Comparison of ENCODE assay signal across 14 cellular contexts in genomic region chr19:2129892-2130770, GRCh38. TPM values are rescaled to one million over a fixed set of nuclear protein-coding genes. Genes with fewer than 3 reads are reported as not detected.
A peak's percentile ranks its signal among the peaks of the same experiment; 100 is the strongest.
DNase-seq lines count a peak whose midpoint lies in the region; ATAC-seq, FAIRE-seq and TF ChIP-seq lines count a peak whose summit lies in the region.
"Had no signal": no experiment of that assay in that cellular context is flagged by ENCODE, and none has a peak within 500 bp of the region (broad histone marks: within the 10 kb centered on the region; RNA-seq: fewer than 3 reads in every experiment).

No MANE protein-coding gene starts in this region.

- H3K9ac ChIP-seq in HCT116 (ENCODE audit: low read length) (no peak overlapping the region), GM12878 (ENCODE audit: control insufficient read depth, insufficient read depth, low read length) (no peak overlapping the region)

- H3K4me1 ChIP-seq in HCT116 (ENCODE audit: control insufficient read depth in 1 of 2, insufficient read depth in 2 of 2, low read length in 2 of 2) (no peaks in the 10 kb centered on the region), GM12878 (ENCODE audit: control insufficient read depth, insufficient read depth, low read length) (no peaks in the 10 kb centered on the region)

- H3K27me3 Mint-ChIP-seq in CD14-positive monocyte (ENCODE audit: low read depth in 3 of 3) (no peaks in the 10 kb centered on the region), osteocyte (ENCODE audit: unreplicated experiment) (no peaks in the 10 kb centered on the region)

- H3K27ac ChIP-seq in HCT116 (ENCODE audit: low read depth, low read length) = peak overlapping the region; percentile 14; the same call in 1 of the 2 replicates
- H3K27ac ChIP-seq in GM12878 (ENCODE audit: control insufficient read depth, insufficient read depth) = no peak overlapping the region

- H3K9me3 ChIP-seq in HCT116 (ENCODE audit: control insufficient read depth in 1 of 2, insufficient read depth in 1 of 2, low read depth in 1 of 2, low read length in 2 of 2) (no peaks in the 10 kb centered on the region), GM12878 (replicated peaks; ENCODE audit: control insufficient read depth, insufficient read depth, low read length) (no peaks in the 10 kb centered on the region)

- POLR2A ChIA-PET in HCT116 (lab: Charles Lee) = no interaction called here
- POLR2A ChIA-PET in GM12878 (lab: Charles Lee) = no interaction called here

- ATAC-seq in HCT116 = no peak
- no peak for ATAC-seq in GM12878

- H2AFZ ChIP-seq in HCT116 (ENCODE audit: low read depth, low read length, poor library complexity, severe bottlenecking) (no peak overlapping the region), GM12878 (ENCODE audit: control insufficient read depth, low read depth, low read length) (no peak overlapping the region)

- WGBS in GM12878 (ENCODE audit: insufficient coverage, insufficient replicate concordance, low lambda C conversion rate, missing lambda C conversion rate) = 96% methylated on average over 23 of the region's 28 CpGs

- H3K36me3 Mint-ChIP-seq in CD14-positive monocyte (peaks cover 56 to 82% of the 10 kb centered on the region in 2 donors), osteocyte (ENCODE audit: unreplicated experiment) (peaks cover 4% of the 10 kb centered on the region)

- no peak for TF ChIP-seq CTCF in CD14-positive monocyte (IDR thresholded peaks at IDR 0.05)
- no peak for TF ChIP-seq CTCF in HCT116 (IDR thresholded peaks at IDR 0.05 in 2 of 3, conservative IDR thresholded peaks at IDR 0.05 in 1 of 3; ENCODE audit: borderline replicate concordance in 1 of 3, insufficient read depth in 1 of 3, low read depth in 2 of 3, low read length in 2 of 3)
- no peak for TF ChIP-seq CTCF in GM12878 (IDR thresholded peaks at IDR 0.05 in 2 of 3, conservative IDR thresholded peaks at IDR 0.05 in 1 of 3; ENCODE audit: control insufficient read depth in 2 of 3, extremely low read depth in 1 of 3, insufficient read depth in 1 of 3, low read depth in 3 of 3, low read length in 3 of 3)
- TF ChIP-seq CTCF in osteocyte (IDR thresholded peaks at IDR 0.05) = no peak

- H3K27ac Mint-ChIP-seq in CD14-positive monocyte (peak overlapping the region in 4 of 7 donors; percentile 8 to 59 (median 23)), osteocyte (ENCODE audit: unreplicated experiment) (no peak overlapping the region)

- H4K20me1 ChIP-seq in HCT116 (ENCODE audit: insufficient read depth) = no peaks in the 10 kb centered on the region
- H4K20me1 ChIP-seq in GM12878 (ENCODE audit: control insufficient read depth, insufficient read depth) = no peaks in the 10 kb centered on the region

- TF ChIP-seq POLR2A in HCT116 (IDR thresholded peaks at IDR 0.05; ENCODE audit: borderline replicate concordance, extremely low read depth, insufficient read depth, insufficient read length) = no peak
- peak; percentile 41 for TF ChIP-seq POLR2A in GM12878 (IDR thresholded peaks at IDR 0.05; ENCODE audit: low read depth, low read length)

- no peak for TF ChIP-seq RAD21 in HCT116 (IDR thresholded peaks at IDR 0.05; ENCODE audit: low read depth)
- TF ChIP-seq RAD21 in GM12878 (IDR thresholded peaks at IDR 0.05; ENCODE audit: insufficient read depth, low read depth, low read length) = no peak

- FAIRE-seq in GM12878 (lab: Jason Lieb, UNC) = no peak
- FAIRE-seq: RCC 7860 had no signal

- DNase-seq in CD14-positive monocyte (ENCODE audit: low spot score) = no peak
- no peak for DNase-seq in HCT116 (ENCODE audit: low read depth, low spot score)
- DNase-seq in GM12878 (ENCODE audit: low read depth, low spot score) = no peak
- peak; percentile 82 for DNase-seq in osteocyte (ENCODE audit: extremely low spot score, unreplicated experiment)
- no peak for DNase-seq in head of caudate nucleus
- DNase-seq in OCI-M2 (lab: John Stamatoyannopoulos, UW; ENCODE audit: unreplicated experiment) = no peak
- DNase-seq in NCI-H1694 treated with DMSO at 0.1 percent for 48 hours (lab: John Stamatoyannopoulos, UW) = no peak
- DNase-seq: AML-193, DMS79 treated with DMSO at 0.1 percent for 48 hours, HCEC 1CT, NCI-H1092 treated with DMSO at 0.1 percent for 48 hours, NCI-H2081 treated with DMSO at 0.1 percent for 48 hours, SIG-M5 had no signal

- in situ Hi-C loops in GM12878 (cut with MboI) = no loop called here

- H3K4me3 ChIP-seq in HCT116 (replicated peaks in 1 of 2; ENCODE audit: low read depth in 1 of 2, low read length in 2 of 2) (no peak overlapping the region), GM12878 (no peak overlapping the region)

- no peak overlapping the region for H3K4me2 ChIP-seq in HCT116 (ENCODE audit: low read length)
- H3K4me2 ChIP-seq in GM12878 (ENCODE audit: control insufficient read depth, insufficient read depth) = no peak overlapping the region

- H3K9me3 Mint-ChIP-seq in CD14-positive monocyte (no peaks in the 10 kb centered on the region), osteocyte (ENCODE audit: unreplicated experiment) (no peaks in the 10 kb centered on the region)

- RAD21 ChIA-PET in HCT116 (lab: Charles Lee; ENCODE audit: low non-redundant PET in 1 of 2, low total read pairs in 2 of 2, uncharacterized antibody in 2 of 2, unreplicated experiment in 2 of 2) = no interaction called here
- RAD21 ChIA-PET in GM12878 (lab: Charles Lee; ENCODE audit: unreplicated experiment) = interaction anchor here (0.6 kb wide), 1 partner anchor 189 kb away, joined by 4 read pairs; no protein-coding TSS in a partner anchor

- no peaks in the 10 kb centered on the region for H3K27me3 ChIP-seq in HCT116 (ENCODE audit: insufficient read depth, low read length)
- H3K27me3 ChIP-seq in GM12878 (replicated peaks in 1 of 2; ENCODE audit: control insufficient read depth in 2 of 2, insufficient read depth in 2 of 2, low read length in 1 of 2) = no peaks in the 10 kb centered on the region

- intact Hi-C loops in CD14-positive monocyte (cut with micrococcal nuclease) = no loop called here
- intact Hi-C loops in HCT116 (cut with micrococcal nuclease) = no loop called here
- intact Hi-C loops in GM12878 (cut with micrococcal nuclease; ENCODE audit: unreplicated experiment) = no loop called here
- intact Hi-C loops in head of caudate nucleus (cut with DNase I) = no loop called here

- H3K4me1 Mint-ChIP-seq in CD14-positive monocyte = no peaks in the 10 kb centered on the region
- no peaks in the 10 kb centered on the region for H3K4me1 Mint-ChIP-seq in osteocyte (ENCODE audit: unreplicated experiment)

- H3K4me3 Mint-ChIP-seq in CD14-positive monocyte = no peak overlapping the region
- H3K4me3 Mint-ChIP-seq in osteocyte (ENCODE audit: unreplicated experiment) = no peak overlapping the region

- no TSS peak for BruUV-seq in HCT116 (replicated peaks; lab: Mats Ljungman, UMichigan)
- BruUV-seq in GM12878 (replicated peaks; lab: Mats Ljungman, UMichigan) = no TSS peak

- H3K79me2 ChIP-seq in HCT116 (ENCODE audit: insufficient read depth, low read length) (peaks cover 46% of the 10 kb centered on the region), GM12878 (ENCODE audit: control insufficient read depth, insufficient read depth, low read length) (no peaks in the 10 kb centered on the region; the same call in 1 of the 2 replicates)

- TF ChIP-seq EP300 in GM12878 (IDR thresholded peaks at IDR 0.05; ENCODE audit: borderline replicate concordance in 1 of 2, control insufficient read depth in 1 of 2, low read depth in 2 of 2, low read length in 2 of 2) = no peak

- no peaks in the 10 kb centered on the region for H3K9me2 ChIP-seq in HCT116 (ENCODE audit: insufficient read depth)

- CTCF ChIA-PET in HCT116 (lab: Charles Lee) = no interaction called here
- CTCF ChIA-PET in GM12878 (lab: Yijun Ruan, JAX) = no interaction called here

- SMC1A ChIA-PET in GM12878 (lab: Charles Lee; ENCODE audit: uncharacterized antibody, unreplicated experiment) = no interaction called here

- peaks cover 13 to 56% of the 10 kb centered on the region in 2 experiments for H3K36me3 ChIP-seq in HCT116 (ENCODE audit: control insufficient read depth in 1 of 2, insufficient read depth in 2 of 2, low read length in 2 of 2)
- H3K36me3 ChIP-seq in GM12878 (ENCODE audit: control insufficient read depth in 2 of 2, insufficient read depth in 2 of 2, low read length in 1 of 2) = peaks cover 18 to 48% of the 10 kb centered on the region in 2 experiments; a peak in 3 of 4 replicates

RNA-seq across cellular contexts. Expression of gene AP3D1, which starts 21.2 kb away (rescaled TPM):
- polyA plus RNA-seq in CD14-positive monocyte (10 to 100 TPM in 1 of 2 donors, 1 to 10 TPM in 1; 9.6 to 12.4 TPM), GM12878 (2011; rRNA removed) (21.1 and 58.0 TPM in 2 replicates), GM12878 (2014; fragmentation: Illumina TruSeq; extraction: Trizol) (42.5 and 68.7 TPM in 2 replicates), GM12878 (2014; fragmentation: Nextera tagmentation; extraction: Ambion mirVana) (1 to 10 TPM; 1.5 to 3.0 TPM), GM12878 (2014; rRNA removed) (67.6 and 77.8 TPM in 2 replicates), GM12878 (2016; fragmentation: Nextera tagmentation; extraction: Ambion mirVana) (10 to 100 TPM; 19.4 to 60.2 TPM)
- total RNA-seq in HCT116 (2021; ENCODE audit: unreplicated experiment) (137 TPM), GM12878 (2014; rRNA removed) (71.8 and 74.1 TPM in 2 replicates), GM12878 (2014; rRNA removed; fragmentation: Illumina TruSeq; extraction: Trizol) (25.6 and 26.7 TPM in 2 replicates), GM12878 (2021) (98.4 and 108 TPM in 2 replicates), osteocyte (139 and 152 TPM in 2 replicates)
- 156 and 181 TPM in 2 replicates for polyA plus RNA-seq in HCT116 (2012)
- 141 and 170 TPM in 2 replicates for total RNA-seq in GM12878 (2013; cell fraction: nucleolus; rRNA removed)
- 50.7 TPM for polyA plus RNA-seq in GM12878 (2011; ENCODE audit: low read depth)
- polyA plus RNA-seq in GM12878 (2011; cell fraction: cytosol; rRNA removed) = 88.7 and 101 TPM in 2 replicates
- polyA plus RNA-seq in GM12878 (2011; cell fraction: nucleus; rRNA removed) = 363 and 377 TPM in 2 replicates
- polyA plus RNA-seq in GM12878 (2012) = 74.6 and 86.8 TPM in 2 replicates
- polyA minus RNA-seq in GM12878 (2011; rRNA and poly(A)+ RNA removed) = 83.2 and 90.6 TPM in 2 replicates
- polyA minus RNA-seq in GM12878 (2011; cell fraction: cytosol; rRNA and poly(A)+ RNA removed) = 49.0 and 54.4 TPM in 2 replicates
- polyA minus RNA-seq in GM12878 (2011; cell fraction: nucleus; rRNA and poly(A)+ RNA removed) = 64.4 and 69.8 TPM in 2 replicates

RNA-seq across cellular contexts. Expression of gene IZUMO4, which starts 33.4 kb away (rescaled TPM):
- under 1 TPM; 0.41 to 0.80 TPM for polyA plus RNA-seq in CD14-positive monocyte
- total RNA-seq in HCT116 (2021; ENCODE audit: unreplicated experiment) = 6.1 TPM
- 6.7 and 12.8 TPM in 2 replicates for polyA plus RNA-seq in HCT116 (2012)
- 35.1 and 37.8 TPM in 2 replicates for total RNA-seq in GM12878 (2013; cell fraction: nucleolus; rRNA removed)
- 20.7 and 22.3 TPM in 2 replicates for total RNA-seq in GM12878 (2014; rRNA removed)
- 7.2 and 7.6 TPM in 2 replicates for total RNA-seq in GM12878 (2014; rRNA removed; fragmentation: Illumina TruSeq; extraction: Trizol)
- total RNA-seq in GM12878 (2021) = 12.0 and 14.6 TPM in 2 replicates
- polyA plus RNA-seq in GM12878 (2011; ENCODE audit: low read depth) = 16.5 TPM
- polyA plus RNA-seq in GM12878 (2011; rRNA removed) = 14.2 and 22.9 TPM in 2 replicates
- 23.3 and 39.9 TPM in 2 replicates for polyA plus RNA-seq in GM12878 (2011; cell fraction: cytosol; rRNA removed)
- 285 and 407 TPM in 2 replicates for polyA plus RNA-seq in GM12878 (2011; cell fraction: nucleus; rRNA removed)
- 52.8 and 57.2 TPM in 2 replicates for polyA plus RNA-seq in GM12878 (2012)
- 3.8 and 7.3 TPM in 2 replicates for polyA plus RNA-seq in GM12878 (2014; fragmentation: Illumina TruSeq; extraction: Trizol)
- 1 to 10 TPM in 1 of 2 experiments, under 1 TPM in 1; 0.53 to 1.9 TPM for polyA plus RNA-seq in GM12878 (2014; fragmentation: Nextera tagmentation; extraction: Ambion mirVana)
- polyA plus RNA-seq in GM12878 (2014; rRNA removed) = 27.1 and 30.3 TPM in 2 replicates
- polyA plus RNA-seq in GM12878 (2016; fragmentation: Nextera tagmentation; extraction: Ambion mirVana) = 1 to 10 TPM; 5.5 to 6.9 TPM
- polyA minus RNA-seq in GM12878 (2011; rRNA and poly(A)+ RNA removed) = 7.2 and 11.1 TPM in 2 replicates
- 4.0 and 5.9 TPM in 2 replicates for polyA minus RNA-seq in GM12878 (2011; cell fraction: cytosol; rRNA and poly(A)+ RNA removed)
- 23.2 and 25.0 TPM in 2 replicates for polyA minus RNA-seq in GM12878 (2011; cell fraction: nucleus; rRNA and poly(A)+ RNA removed)
- total RNA-seq in osteocyte = 3.8 and 4.8 TPM in 2 replicates

RNA-seq across cellular contexts. Expression of gene DOT1L, which starts 33.6 kb away (rescaled TPM):
- polyA plus RNA-seq in CD14-positive monocyte (under 1 TPM; 0.32 to 0.75 TPM), GM12878 (2011; rRNA removed) (7.1 and 11.4 TPM in 2 replicates), GM12878 (2014; fragmentation: Illumina TruSeq; extraction: Trizol) (2.9 and 9.6 TPM in 2 replicates), GM12878 (2014; fragmentation: Nextera tagmentation; extraction: Ambion mirVana) (under 1 TPM; 0.18 to 0.26 TPM), GM12878 (2014; rRNA removed) (22.2 and 29.1 TPM in 2 replicates), GM12878 (2016; fragmentation: Nextera tagmentation; extraction: Ambion mirVana) (10 to 100 TPM; 10.1 to 12.9 TPM)
- total RNA-seq in HCT116 (2021; ENCODE audit: unreplicated experiment) (48.9 TPM), GM12878 (2014; rRNA removed) (9.2 and 9.5 TPM in 2 replicates), GM12878 (2014; rRNA removed; fragmentation: Illumina TruSeq; extraction: Trizol) (5.4 and 7.0 TPM in 2 replicates), GM12878 (2021) (54.7 and 59.5 TPM in 2 replicates), osteocyte (34.1 and 38.1 TPM in 2 replicates)
- polyA plus RNA-seq in HCT116 (2012) = 21.2 and 27.0 TPM in 2 replicates
- 105 and 107 TPM in 2 replicates for total RNA-seq in GM12878 (2013; cell fraction: nucleolus; rRNA removed)
- polyA plus RNA-seq in GM12878 (2011; ENCODE audit: low read depth) = 4.5 TPM
- 15.1 and 16.5 TPM in 2 replicates for polyA plus RNA-seq in GM12878 (2011; cell fraction: cytosol; rRNA removed)
- polyA plus RNA-seq in GM12878 (2011; cell fraction: nucleus; rRNA removed) = 106 and 193 TPM in 2 replicates
- polyA plus RNA-seq in GM12878 (2012) = 17.8 and 23.1 TPM in 2 replicates
- polyA minus RNA-seq in GM12878 (2011; rRNA and poly(A)+ RNA removed) = 21.3 and 24.5 TPM in 2 replicates
- 19.2 and 22.3 TPM in 2 replicates for polyA minus RNA-seq in GM12878 (2011; cell fraction: cytosol; rRNA and poly(A)+ RNA removed)
- polyA minus RNA-seq in GM12878 (2011; cell fraction: nucleus; rRNA and poly(A)+ RNA removed) = 26.8 and 37.7 TPM in 2 replicates

RNA-seq across cellular contexts. Expression of gene MOB3A, which starts 34.0 kb away (rescaled TPM):
- 10 to 100 TPM; 60.5 to 96.3 TPM for polyA plus RNA-seq in CD14-positive monocyte
- total RNA-seq in HCT116 (2021; ENCODE audit: unreplicated experiment) = 32.1 TPM
- polyA plus RNA-seq in HCT116 (2012) = 39.3 and 39.8 TPM in 2 replicates
- 153 and 159 TPM in 2 replicates for total RNA-seq in GM12878 (2013; cell fraction: nucleolus; rRNA removed)
- total RNA-seq in GM12878 (2014; rRNA removed) = 56.6 and 69.6 TPM in 2 replicates
- total RNA-seq in GM12878 (2014; rRNA removed; fragmentation: Illumina TruSeq; extraction: Trizol) = 32.7 and 40.5 TPM in 2 replicates
- total RNA-seq in GM12878 (2021) = 176 and 181 TPM in 2 replicates
- polyA plus RNA-seq in GM12878 (2011; ENCODE audit: low read depth) = 73.8 TPM
- 71.7 and 229 TPM in 2 replicates for polyA plus RNA-seq in GM12878 (2011; rRNA removed)
- polyA plus RNA-seq in GM12878 (2011; cell fraction: cytosol; rRNA removed) = 315 and 350 TPM in 2 replicates
- polyA plus RNA-seq in GM12878 (2011; cell fraction: nucleus; rRNA removed) = 137 and 163 TPM in 2 replicates
- 168 TPM in 2 replicates for polyA plus RNA-seq in GM12878 (2012)
- polyA plus RNA-seq in GM12878 (2014; fragmentation: Illumina TruSeq; extraction: Trizol) = 54.2 and 82.9 TPM in 2 replicates
- polyA plus RNA-seq in GM12878 (2014; fragmentation: Nextera tagmentation; extraction: Ambion mirVana) = 10 to 100 TPM in 1 of 2 experiments, 1 to 10 TPM in 1; 7.5 to 10.9 TPM
- polyA plus RNA-seq in GM12878 (2014; rRNA removed) = 123 and 147 TPM in 2 replicates
- polyA plus RNA-seq in GM12878 (2016; fragmentation: Nextera tagmentation; extraction: Ambion mirVana) = 10 to 100 TPM; 79.3 to 79.5 TPM
- polyA minus RNA-seq in GM12878 (2011; rRNA and poly(A)+ RNA removed) = 236 and 392 TPM in 2 replicates
- 239 TPM in 2 replicates for polyA minus RNA-seq in GM12878 (2011; cell fraction: cytosol; rRNA and poly(A)+ RNA removed)
- 54.2 and 86.9 TPM in 2 replicates for polyA minus RNA-seq in GM12878 (2011; cell fraction: nucleus; rRNA and poly(A)+ RNA removed)
- total RNA-seq in osteocyte = 50.6 and 54.2 TPM in 2 replicates
